In genomic region chr22:36481393-36482168, GRCh38 we compare ENCODE assay signal across 1 cellular context.
TF ChIP-seq lines count a peak whose summit lies in the region.

TXN2 (minus strand) TSS chr22:36481640; CDS start chr22:36480837, 803 bp downstream.

TF ChIP-seq in HepG2, 621 proteins besides CTCF, POLR2A, EP300 and RAD21 (continued from another document and continues in another):
- TF ChIP-seq ZBTB14 (CRISPR knock-in tag; IDR thresholded peaks at IDR 0.05), result peak; percentile 48; the same call in 1 of the 2 replicates
- TF ChIP-seq SOX6 (IDR thresholded peaks at IDR 0.05), result no peak
- TF ChIP-seq SOX6 (CRISPR knock-in tag; IDR thresholded peaks at IDR 0.05), result peak; percentile 55; the same call in 1 of the 2 replicates
- TF ChIP-seq FOXK2 (IDR thresholded peaks at IDR 0.05), result no peak
- TF ChIP-seq ZNF432 (CRISPR knock-in tag; IDR thresholded peaks at IDR 0.05; ENCODE audit: borderline replicate concordance), result no peak
- TF ChIP-seq ZBTB42 (CRISPR knock-in tag; IDR thresholded peaks at IDR 0.05), result 0 out of 2 replicates have a peak, but pooled peaks have one; percentile 40
- no peak for TF ChIP-seq NR1H2 (CRISPR knock-in tag; IDR thresholded peaks at IDR 0.05; ENCODE audit: borderline replicate concordance, low read depth)
- 0 out of 2 replicates have a peak, but pooled peaks have one; percentile 19 for TF ChIP-seq SIX4 (CRISPR knock-in tag; IDR thresholded peaks at IDR 0.05)
- TF ChIP-seq ZNF547 (CRISPR knock-in tag; IDR thresholded peaks at IDR 0.05), result peak; percentile 55; the same call in 1 of the 2 replicates
- no peak for TF ChIP-seq ZBTB4 (CRISPR knock-in tag; IDR thresholded peaks at IDR 0.05; ENCODE audit: borderline replicate concordance)
- peak; percentile 12; the same call in 1 of the 2 replicates for TF ChIP-seq FOXA3 (CRISPR knock-in tag; IDR thresholded peaks at IDR 0.05)
- peak; percentile 64; the same call in 1 of the 2 replicates for TF ChIP-seq KMT2A (CRISPR knock-in tag; IDR thresholded peaks at IDR 0.05)
- peak; percentile 81 for TF ChIP-seq ZNF788 (CRISPR knock-in tag; IDR thresholded peaks at IDR 0.05; ENCODE audit: borderline replicate concordance)
- peak; percentile 63; the same call in 1 of the 2 replicates for TF ChIP-seq ZHX2 (IDR thresholded peaks at IDR 0.05; ENCODE audit: low read depth)
- TF ChIP-seq ZHX2 (CRISPR knock-in tag; IDR thresholded peaks at IDR 0.05; ENCODE audit: borderline replicate concordance), result no peak
- peak; percentile 69 for TF ChIP-seq GMEB2 (CRISPR knock-in tag; IDR thresholded peaks at IDR 0.05; ENCODE audit: low read depth)
- TF ChIP-seq BRD4 (CRISPR knock-in tag; IDR thresholded peaks at IDR 0.05), result 0 out of 2 replicates have a peak, but pooled peaks have one; percentile 61
- TF ChIP-seq POLR2AphosphoS5 (IDR thresholded peaks at IDR 0.05; ENCODE audit: low read depth, low read length), result peak; percentile 85
- peak; percentile 17; the same call in 1 of the 2 replicates for TF ChIP-seq HIC2 (CRISPR knock-in tag; IDR thresholded peaks at IDR 0.05; ENCODE audit: low read depth)
- peak; percentile 54; the same call in 1 of the 2 replicates for TF ChIP-seq HMG20B (CRISPR knock-in tag; conservative IDR thresholded peaks at IDR 0.05)
- 0 out of 2 replicates have a peak, but pooled peaks have one; percentile 29 for TF ChIP-seq ZNF737 (CRISPR knock-in tag; IDR thresholded peaks at IDR 0.05; ENCODE audit: borderline replicate concordance)
- TF ChIP-seq KLF13 (CRISPR knock-in tag; IDR thresholded peaks at IDR 0.05), result no peak
- TF ChIP-seq ZUFSP (CRISPR knock-in tag; IDR thresholded peaks at IDR 0.05; ENCODE audit: borderline replicate concordance), result no peak
- TF ChIP-seq ZNF773 (CRISPR knock-in tag; IDR thresholded peaks at IDR 0.05; ENCODE audit: borderline replicate concordance), result 0 out of 2 replicates have a peak, but pooled peaks have one; percentile 49
- no peak for TF ChIP-seq ZNF678 (CRISPR knock-in tag; IDR thresholded peaks at IDR 0.05)
- TF ChIP-seq ZNF761 (CRISPR knock-in tag; conservative IDR thresholded peaks at IDR 0.05), result no peak; the same call in 1 of the 2 replicates
- TF ChIP-seq HCFC1 (IDR thresholded peaks at IDR 0.05; ENCODE audit: low read depth, low read length), result peak; percentile 31; the same call in 1 of the 2 replicates
- TF ChIP-seq GABPA (IDR thresholded peaks at IDR 0.05; ENCODE audit: low read depth, low read length), result peak; percentile 81
- TF ChIP-seq GABPA (CRISPR knock-in tag; IDR thresholded peaks at IDR 0.05; ENCODE audit: low read depth), result peak; percentile 92
- TF ChIP-seq REL (CRISPR knock-in tag; conservative IDR thresholded peaks at IDR 0.05), result 0 out of 2 replicates have a peak, but pooled peaks have one; percentile 56
- TF ChIP-seq HNF1B (CRISPR knock-in tag; IDR thresholded peaks at IDR 0.05), result peak; percentile 73
- TF ChIP-seq ZNF333 (CRISPR knock-in tag; IDR thresholded peaks at IDR 0.05; ENCODE audit: borderline replicate concordance), result peak; percentile 32; the same call in 1 of the 2 replicates
- TF ChIP-seq SP5 (CRISPR knock-in tag; IDR thresholded peaks at IDR 0.05; ENCODE audit: borderline replicate concordance, low read depth), result no peak
- TF ChIP-seq POLR2G (IDR thresholded peaks at IDR 0.05; ENCODE audit: low read depth, low read length), result peak; percentile 92
- TF ChIP-seq ZNF280D (CRISPR knock-in tag; IDR thresholded peaks at IDR 0.05), result 0 out of 2 replicates have a peak, but pooled peaks have one; percentile 10
- peak; percentile 54; the same call in 1 of the 2 replicates for TF ChIP-seq TGIF2 (CRISPR knock-in tag; IDR thresholded peaks at IDR 0.05)
- 0 out of 2 replicates have a peak, but pooled peaks have one; percentile 61 for TF ChIP-seq ZNF780A (CRISPR knock-in tag; IDR thresholded peaks at IDR 0.05)
- peak; percentile 72 for TF ChIP-seq SALL1 (CRISPR knock-in tag; IDR thresholded peaks at IDR 0.05)
- TF ChIP-seq RXRA (CRISPR knock-in tag; IDR thresholded peaks at IDR 0.05), result peak; percentile 37; the same call in 1 of the 2 replicates
